Comparison of ENCODE assay signal across 1 cellular context in the genomic region with DNA sequence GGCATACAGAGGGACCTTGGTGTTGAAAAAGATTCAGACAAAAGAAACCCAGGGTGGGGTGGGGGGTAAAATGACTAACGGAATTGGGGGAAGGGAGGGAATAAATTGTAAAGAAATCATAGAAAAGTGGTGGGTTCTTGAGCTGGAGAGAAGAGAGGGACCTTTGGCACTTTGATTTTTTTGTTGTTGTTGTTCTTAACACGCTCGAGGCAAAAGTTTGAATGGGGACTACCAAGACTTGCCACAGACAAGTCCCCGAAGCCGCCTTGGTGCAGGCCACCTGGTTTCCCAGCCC.
TF ChIP-seq lines count a peak whose summit lies in the region.

No MANE protein-coding gene starts in this region.

TF ChIP-seq in GM12878, 131 proteins besides CTCF, POLR2A, EP300 and RAD21 (continued from another document):
- TF ChIP-seq, protein P1, sequence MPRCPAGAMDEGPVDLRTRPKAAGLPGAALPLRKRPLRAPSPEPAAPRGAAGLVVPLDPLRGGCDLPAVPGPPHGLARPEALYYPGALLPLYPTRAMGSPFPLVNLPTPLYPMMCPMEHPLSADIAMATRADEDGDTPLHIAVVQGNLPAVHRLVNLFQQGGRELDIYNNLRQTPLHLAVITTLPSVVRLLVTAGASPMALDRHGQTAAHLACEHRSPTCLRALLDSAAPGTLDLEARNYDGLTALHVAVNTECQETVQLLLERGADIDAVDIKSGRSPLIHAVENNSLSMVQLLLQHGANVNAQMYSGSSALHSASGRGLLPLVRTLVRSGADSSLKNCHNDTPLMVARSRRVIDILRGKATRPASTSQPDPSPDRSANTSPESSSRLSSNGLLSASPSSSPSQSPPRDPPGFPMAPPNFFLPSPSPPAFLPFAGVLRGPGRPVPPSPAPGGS (IDR thresholded peaks at IDR 0.05; ENCODE audit: borderline replicate concordance, insufficient read depth, low read depth, low read length, poor library complexity, severe bottlenecking), result no peak
- TF ChIP-seq, protein P2, sequence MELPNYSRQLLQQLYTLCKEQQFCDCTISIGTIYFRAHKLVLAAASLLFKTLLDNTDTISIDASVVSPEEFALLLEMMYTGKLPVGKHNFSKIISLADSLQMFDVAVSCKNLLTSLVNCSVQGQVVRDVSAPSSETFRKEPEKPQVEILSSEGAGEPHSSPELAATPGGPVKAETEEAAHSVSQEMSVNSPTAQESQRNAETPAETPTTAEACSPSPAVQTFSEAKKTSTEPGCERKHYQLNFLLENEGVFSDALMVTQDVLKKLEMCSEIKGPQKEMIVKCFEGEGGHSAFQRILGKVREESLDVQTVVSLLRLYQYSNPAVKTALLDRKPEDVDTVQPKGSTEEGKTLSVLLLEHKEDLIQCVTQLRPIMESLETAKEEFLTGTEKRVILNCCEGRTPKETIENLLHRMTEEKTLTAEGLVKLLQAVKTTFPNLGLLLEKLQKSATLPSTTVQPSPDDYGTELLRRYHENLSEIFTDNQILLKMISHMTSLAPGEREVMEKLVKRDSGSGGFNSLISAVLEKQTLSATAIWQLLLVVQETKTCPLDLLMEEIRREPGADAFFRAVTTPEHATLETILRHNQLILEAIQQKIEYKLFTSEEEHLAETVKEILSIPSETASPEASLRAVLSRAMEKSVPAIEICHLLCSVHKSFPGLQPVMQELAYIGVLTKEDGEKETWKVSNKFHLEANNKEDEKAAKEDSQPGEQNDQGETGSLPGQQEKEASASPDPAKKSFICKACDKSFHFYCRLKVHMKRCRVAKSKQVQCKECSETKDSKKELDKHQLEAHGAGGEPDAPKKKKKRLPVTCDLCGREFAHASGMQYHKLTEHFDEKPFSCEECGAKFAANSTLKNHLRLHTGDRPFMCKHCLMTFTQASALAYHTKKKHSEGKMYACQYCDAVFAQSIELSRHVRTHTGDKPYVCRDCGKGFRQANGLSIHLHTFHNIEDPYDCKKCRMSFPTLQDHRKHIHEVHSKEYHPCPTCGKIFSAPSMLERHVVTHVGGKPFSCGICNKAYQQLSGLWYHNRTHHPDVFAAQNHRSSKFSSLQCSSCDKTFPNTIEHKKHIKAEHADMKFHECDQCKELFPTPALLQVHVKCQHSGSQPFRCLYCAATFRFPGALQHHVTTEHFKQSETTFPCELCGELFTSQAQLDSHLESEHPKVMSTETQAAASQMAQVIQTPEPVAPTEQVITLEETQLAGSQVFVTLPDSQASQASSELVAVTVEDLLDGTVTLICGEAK (IDR thresholded peaks at IDR 0.05; ENCODE audit: borderline replicate concordance), result no peak
- TF ChIP-seq USF2 (IDR thresholded peaks at IDR 0.05; ENCODE audit: borderline replicate concordance, low read depth, low read length) (no peak), BCL11A (IDR thresholded peaks at IDR 0.05; ENCODE audit: low read depth, low read length) (no peak), IRF5 (IDR thresholded peaks at IDR 0.05; ENCODE audit: borderline replicate concordance) (no peak)
